In genomic region chr14:65303902-65304222, GRCh38 we compare ENCODE assay signal across 17 cellular contexts.
A peak's percentile ranks its signal among the peaks of the same experiment; 100 is the strongest.
DNase-seq lines count a peak whose midpoint lies in the region; ATAC-seq and TF ChIP-seq lines count a peak whose summit lies in the region.
"Had no signal": no experiment of that assay in that cellular context is flagged by ENCODE, and none has a peak within 500 bp of the region (broad histone marks: within the 10 kb centered on the region; RNA-seq: fewer than 3 reads in every experiment).

No MANE protein-coding gene starts in this region.

- DNase-seq in activated CD4-positive, alpha-beta T cell treated with anti-CD3 and anti-CD28 coated beads, Interleukin-2, amount 10 ng/mL, durations not matched to agents 24 days and 14 days: no peak
- no peak for DNase-seq in activated CD4-positive, alpha-beta T cell treated with anti-CD3 and anti-CD28 coated beads, Interleukin-2, amount 50 U/mL, for 48 hours
- no peak for DNase-seq in activated naive CD4-positive, alpha-beta T cell treated with anti-CD3 and anti-CD28 coated beads, Interleukin-2, amount 50 U/mL, for 72 hours (ENCODE audit: low spot score in 2 of 2)
- DNase-seq in spleen: no peak
- DNase-seq: activated effector memory CD4-positive, alpha-beta T cell treated with anti-CD3 and anti-CD28 coated beads, Interleukin-2, amount 50 U/mL, for 16 hours; caudate nucleus; DMS53; hippocampal formation; lower lobe of right lung; NCI-H446; ovary; SIG-M5 had no signal

- peak overlapping the region; percentile 97 for H3K27ac Mint-ChIP-seq in activated CD4-positive, alpha-beta T cell treated with anti-CD3 and anti-CD28 coated beads, Interleukin-2, amount 10 ng/mL, durations not matched to agents 24 days and 14 days
- H3K27ac Mint-ChIP-seq in IgD-negative memory B cell: peak overlapping the region; percentile 82 to 99 (median 96)
- peak overlapping the region; percentile 87 to 89 for H3K27ac Mint-ChIP-seq in activated naive CD4-positive, alpha-beta T cell treated with anti-CD3 and anti-CD28 coated beads, Interleukin-2, amount 50 U/mL, for 72 hours

- H3K36me3 ChIP-seq in spleen: no peaks in the 10 kb centered on the region
- H3K36me3 ChIP-seq: lower lobe of right lung, ovary, WERI-Rb-1 had no signal

- H3K9me3 Mint-ChIP-seq in activated CD4-positive, alpha-beta T cell treated with anti-CD3 and anti-CD28 coated beads, Interleukin-2, amount 10 ng/mL, durations not matched to agents 24 days and 14 days: no peaks in the 10 kb centered on the region
- no peaks in the 10 kb centered on the region for H3K9me3 Mint-ChIP-seq in IgD-negative memory B cell
- H3K9me3 Mint-ChIP-seq in activated naive CD4-positive, alpha-beta T cell treated with anti-CD3 and anti-CD28 coated beads, Interleukin-2, amount 50 U/mL, for 72 hours: no peaks in the 10 kb centered on the region

- no peak for ATAC-seq in activated naive CD4-positive, alpha-beta T cell treated with anti-CD3 and anti-CD28 coated beads, Interleukin-2, amount 50 U/mL, for 72 hours
- no peak for ATAC-seq in HG02970 (IDR thresholded peaks at IDR 0.05; ENCODE audit: low FRiP score, unreplicated experiment)
- no peak for ATAC-seq in GM21390 (IDR thresholded peaks at IDR 0.05; ENCODE audit: unreplicated experiment)
- ATAC-seq in GM21737 (IDR thresholded peaks at IDR 0.05; ENCODE audit: unreplicated experiment): no peak

- peaks cover 5% of the 10 kb centered on the region for H3K36me3 Mint-ChIP-seq in activated CD4-positive, alpha-beta T cell treated with anti-CD3 and anti-CD28 coated beads, Interleukin-2, amount 10 ng/mL, durations not matched to agents 24 days and 14 days (ENCODE audit: low read depth)
- H3K36me3 Mint-ChIP-seq in IgD-negative memory B cell: peaks cover 6% of the 10 kb centered on the region
- peaks cover 0 to 19% of the 10 kb centered on the region in 2 donors for H3K36me3 Mint-ChIP-seq in activated naive CD4-positive, alpha-beta T cell treated with anti-CD3 and anti-CD28 coated beads, Interleukin-2, amount 50 U/mL, for 72 hours

- TF ChIP-seq POLR2A in spleen (IDR thresholded peaks at IDR 0.05): no peak

- H3K4me1 Mint-ChIP-seq in activated CD4-positive, alpha-beta T cell treated with anti-CD3 and anti-CD28 coated beads, Interleukin-2, amount 10 ng/mL, durations not matched to agents 24 days and 14 days: peaks cover 68% of the 10 kb centered on the region
- H3K4me1 Mint-ChIP-seq in IgD-negative memory B cell: peaks cover 65 to 68% (median 67%) of the 10 kb centered on the region in 3 donors

- H3K27ac ChIP-seq in spleen: peak overlapping the region in 5 of 8 donors; percentile 11 to 80 (median 64)
- H3K27ac ChIP-seq: ovary, WERI-Rb-1 had no signal

- TF ChIP-seq CTCF in spleen (IDR thresholded peaks at IDR 0.05 in 8 of 11, conservative IDR thresholded peaks at IDR 0.05 in 3 of 11): no peak

- no peaks in the 10 kb centered on the region for H3K27me3 Mint-ChIP-seq in activated CD4-positive, alpha-beta T cell treated with anti-CD3 and anti-CD28 coated beads, Interleukin-2, amount 10 ng/mL, durations not matched to agents 24 days and 14 days
- no peaks in the 10 kb centered on the region for H3K27me3 Mint-ChIP-seq in IgD-negative memory B cell

- peaks cover 0 to 34% (median 22%) of the 10 kb centered on the region in 6 donors for H3K4me1 ChIP-seq in spleen

- H3K4me3 ChIP-seq in spleen: no peak overlapping the region
- H3K4me3 ChIP-seq: lower lobe of right lung, ovary had no signal

- H3K27me3 ChIP-seq in spleen (replicated peaks in 1 of 7): no peaks in the 10 kb centered on the region
- H3K27me3 ChIP-seq: ovary had no signal

- H3K9me3 ChIP-seq in spleen: no peaks in the 10 kb centered on the region
- H3K9me3 ChIP-seq: lower lobe of right lung, ovary had no signal

- intact Hi-C loops in activated CD4-positive, alpha-beta T cell treated with anti-CD3 and anti-CD28 coated beads, Interleukin-2, amount 10 ng/mL, durations not matched to agents 24 days and 14 days (cut with micrococcal nuclease): loop anchor here (1.0 to 2.0 kb wide), 8 partner anchors 13 to 108 kb away; partner anchors contain the start of gene FUT8
- intact Hi-C loops in spleen (cut with DNase I; ENCODE audit: low total_unique reads): no loop called here

- WGBS in spleen, 5 donors: 42 to 74% (median 64%) methylated on average over 6 of the region's 6 CpGs

- H3K4me3 Mint-ChIP-seq in activated CD4-positive, alpha-beta T cell treated with anti-CD3 and anti-CD28 coated beads, Interleukin-2, amount 10 ng/mL, durations not matched to agents 24 days and 14 days: peak overlapping the region; percentile 52
- H3K4me3 Mint-ChIP-seq in IgD-negative memory B cell: peak overlapping the region; percentile 73 to 91 (median 80)
